ENCODE assay signal across 1 cellular context in genomic region chr19:16542045-16542893, GRCh38.
TF ChIP-seq lines count a peak whose summit lies in the region.

Gene CHERP (minus strand): TSS chr19:16542437. CDS start chr19:16542378, 59 bp downstream.

TF ChIP-seq in GM12878, 131 proteins besides CTCF, POLR2A, EP300 and RAD21 (continued from another document and continues in another):
- TF ChIP-seq ZBTB11 (CRISPR knock-in tag; IDR thresholded peaks at IDR 0.05) (no peak), MLLT1 (IDR thresholded peaks at IDR 0.05) (no peak), E4F1 (IDR thresholded peaks at IDR 0.05; ENCODE audit: borderline replicate concordance, partially characterized antibody) (peak; percentile 99), ATF3 (IDR thresholded peaks at IDR 0.05; ENCODE audit: borderline replicate concordance, extremely low read depth, low read depth, low read length) (peak; percentile 88; the same call in 1 of the 2 replicates), BHLHE40 (IDR thresholded peaks at IDR 0.05; ENCODE audit: borderline replicate concordance in 1 of 2, low read depth in 2 of 2, low read length in 1 of 2) (peak in 1 of 2 experiments; percentile 37; a peak in 2 of 4 replicates), POLR2AphosphoS2 (IDR thresholded peaks at IDR 0.05; ENCODE audit: low read depth, low read length) (peak; percentile 45; the same call in 1 of the 2 replicates), REST (IDR thresholded peaks at IDR 0.05; ENCODE audit: low read depth, low read length) (no peak), MTA2 (IDR thresholded peaks at IDR 0.05; ENCODE audit: low read depth) (no peak), TARDBP (IDR thresholded peaks at IDR 0.05; ENCODE audit: borderline replicate concordance) (0 out of 2 replicates have a peak, but pooled peaks have one; percentile 47), KDM1A (IDR thresholded peaks at IDR 0.05; ENCODE audit: borderline replicate concordance) (no peak), STAT3 (IDR thresholded peaks at IDR 0.05; ENCODE audit: low read depth, low read length) (no peak), DPF2 (IDR thresholded peaks at IDR 0.05) (peak; percentile 52), MAX (IDR thresholded peaks at IDR 0.05; ENCODE audit: low read depth, low read length) (peak; percentile 42; the same call in 1 of the 2 replicates), RB1 (IDR thresholded peaks at IDR 0.05; ENCODE audit: borderline replicate concordance) (peak; percentile 90), IRF4 (IDR thresholded peaks at IDR 0.05; ENCODE audit: low read depth, low read length) (no peak), SIN3A (IDR thresholded peaks at IDR 0.05; ENCODE audit: low read depth, low read length) (peak; percentile 58), WRNIP1 (IDR thresholded peaks at IDR 0.05; ENCODE audit: borderline replicate concordance, low read depth, low read length) (no peak), ATF2 (IDR thresholded peaks at IDR 0.05; ENCODE audit: low read length) (no peak), MEF2B (IDR thresholded peaks at IDR 0.05; ENCODE audit: partially characterized antibody, poor library complexity, severe bottlenecking) (peak; percentile 26), TCF3 (IDR thresholded peaks at IDR 0.05; ENCODE audit: borderline replicate concordance, insufficient read depth, low read depth, low read length) (no peak), ELK1 (IDR thresholded peaks at IDR 0.05; ENCODE audit: low read depth, low read length) (peak; percentile 99), BCL11A (IDR thresholded peaks at IDR 0.05; ENCODE audit: low read depth, low read length) (no peak), FOXK2 (IDR thresholded peaks at IDR 0.05) (no peak), HSF1 (IDR thresholded peaks at IDR 0.05; ENCODE audit: low read depth, low read length) (no peak), USF2 (IDR thresholded peaks at IDR 0.05; ENCODE audit: borderline replicate concordance, low read depth, low read length) (no peak), ZNF24 (IDR thresholded peaks at IDR 0.05) (no peak), CBFB (IDR thresholded peaks at IDR 0.05; ENCODE audit: low read depth) (peak; percentile 59; the same call in 1 of the 2 replicates), NRF1 (conservative IDR thresholded peaks at IDR 0.05; ENCODE audit: low read depth, low read length) (peak; percentile 55), POU2F2 (IDR thresholded peaks at IDR 0.05; ENCODE audit: borderline replicate concordance, low read depth, low read length) (peak; percentile 38; the same call in 2 of the 3 replicates), POLR2AphosphoS5 (IDR thresholded peaks at IDR 0.05; ENCODE audit: low read length) (peak; percentile 94), RELB (IDR thresholded peaks at IDR 0.05; ENCODE audit: low read depth) (peak; percentile 26; the same call in 1 of the 2 replicates), IKZF2 (IDR thresholded peaks at IDR 0.05) (0 out of 4 replicates have a peak, but pooled peaks of 1 of the 2 experiments have one; percentile 48), ZZZ3 (IDR thresholded peaks at IDR 0.05; ENCODE audit: control insufficient read depth, insufficient read length, low read depth) (no peak), BMI1 (IDR thresholded peaks at IDR 0.05; ENCODE audit: borderline replicate concordance) (peak; percentile 89), SKIL (IDR thresholded peaks at IDR 0.05; ENCODE audit: low read depth, poor library complexity, severe bottlenecking) (no peak), NBN (IDR thresholded peaks at IDR 0.05) (0 out of 2 replicates have a peak, but pooled peaks have one; percentile 22)
